ENCODE assay signal across 8 cellular contexts in genomic region chr10:68333058-68333395, GRCh38. TPM values are rescaled to one million over a fixed set of nuclear protein-coding genes. Genes with fewer than 3 reads are reported as not detected.
DNase-seq lines count a peak whose midpoint lies in the region; ATAC-seq and TF ChIP-seq lines count a peak whose summit lies in the region.

No MANE protein-coding gene starts in this region.

- peak overlapping the region; percentile 97 to 100 (median 99) for H3K9ac ChIP-seq in BLaER1 treated with 17β-estradiol and CSF1 and Interleukin-3, amounts not matched to agents 10 nM and 100 nM
- peak overlapping the region; percentile 93 for H3K9ac ChIP-seq in NT2/D1 (ENCODE audit: insufficient read length, low read depth)

- no peaks in the 10 kb centered on the region for H3K27me3 ChIP-seq in BLaER1 treated with 17β-estradiol and CSF1 and Interleukin-3, amounts not matched to agents 10 nM and 100 nM
- H3K27me3 ChIP-seq in NT2/D1 (ENCODE audit: insufficient read depth, insufficient read length): no peaks in the 10 kb centered on the region

- H3K4me2 ChIP-seq in BLaER1 treated with 17β-estradiol and CSF1 and Interleukin-3, amounts not matched to agents 10 nM and 100 nM: peak overlapping the region; percentile 83 to 99 (median 92)

- peaks cover 44 to 59% of the 10 kb centered on the region in 2 donors for H3K4me1 Mint-ChIP-seq in effector memory CD8-positive, alpha-beta T cell (ENCODE audit: low read depth in 2 of 2)
- peaks cover 62% of the 10 kb centered on the region for H3K4me1 Mint-ChIP-seq in neural crest cell

- H3K4me3 ChIP-seq in BLaER1 treated with 17β-estradiol and CSF1 and Interleukin-3, amounts not matched to agents 10 nM and 100 nM: peak overlapping the region; percentile 65 to 95 (median 89)
- H3K4me3 ChIP-seq in NT2/D1 (ENCODE audit: insufficient read length, low read depth): peak overlapping the region; percentile 88

- peak overlapping the region; percentile 99 to 100 for H3K27ac Mint-ChIP-seq in effector memory CD8-positive, alpha-beta T cell
- peak overlapping the region; percentile 100 for H3K27ac Mint-ChIP-seq in neural crest cell (ENCODE audit: unreplicated experiment)

- no peaks in the 10 kb centered on the region for H3K9me3 Mint-ChIP-seq in effector memory CD8-positive, alpha-beta T cell
- H3K9me3 Mint-ChIP-seq in neural crest cell: no peaks in the 10 kb centered on the region

- peaks cover 0 to 8% (median 0%) of the 10 kb centered on the region in 11 experiments; a peak in 3 of 22 replicates for H3K9me3 ChIP-seq in BLaER1 treated with 17β-estradiol and CSF1 and Interleukin-3, amounts not matched to agents 10 nM and 100 nM (replicated peaks in 1 of 11)
- H3K9me3 ChIP-seq in NT2/D1 (ENCODE audit: insufficient read depth, low read length): no peaks in the 10 kb centered on the region

- no peak for ATAC-seq in effector memory CD8-positive, alpha-beta T cell (replicated peaks)

- H3K27ac ChIP-seq in BLaER1 treated with 17β-estradiol and CSF1 and Interleukin-3, amounts not matched to agents 10 nM and 100 nM: peak overlapping the region; percentile 98 to 100 (median 99)

- peaks cover 22 to 45% (median 30%) of the 10 kb centered on the region in 11 experiments; a peak in 19 of 22 replicates for H3K36me3 ChIP-seq in BLaER1 treated with 17β-estradiol and CSF1 and Interleukin-3, amounts not matched to agents 10 nM and 100 nM
- peaks cover 43% of the 10 kb centered on the region for H3K36me3 ChIP-seq in NT2/D1 (ENCODE audit: insufficient read depth, insufficient read length, low read length)

- peaks cover 52 to 56% (median 54%) of the 10 kb centered on the region in 11 experiments for H4K20me1 ChIP-seq in BLaER1 treated with 17β-estradiol and CSF1 and Interleukin-3, amounts not matched to agents 10 nM and 100 nM

- H3K36me3 Mint-ChIP-seq in effector memory CD8-positive, alpha-beta T cell (ENCODE audit: insufficient read depth): peaks cover 36% of the 10 kb centered on the region
- peaks cover 24% of the 10 kb centered on the region for H3K36me3 Mint-ChIP-seq in neural crest cell (ENCODE audit: low read depth)

- H3K4me1 ChIP-seq in BLaER1 treated with 17β-estradiol and CSF1 and Interleukin-3, amounts not matched to agents 10 nM and 100 nM: peaks cover 51 to 70% (median 58%) of the 10 kb centered on the region in 10 experiments
- no peaks in the 10 kb centered on the region for H3K4me1 ChIP-seq in NT2/D1 (ENCODE audit: insufficient read depth, insufficient read length)

- H3K4me3 Mint-ChIP-seq in effector memory CD8-positive, alpha-beta T cell: peak overlapping the region; percentile 98 to 99
- H3K4me3 Mint-ChIP-seq in neural crest cell: peak overlapping the region; percentile 100

- in situ Hi-C loops in GM13976 (cut with MboI; ENCODE audit: low sequenced_read_pairs, unreplicated experiment): no loop called here

- no peaks in the 10 kb centered on the region for H3K27me3 Mint-ChIP-seq in effector memory CD8-positive, alpha-beta T cell
- H3K27me3 Mint-ChIP-seq in neural crest cell (ENCODE audit: low read depth): peaks cover 8% of the 10 kb centered on the region

- TF ChIP-seq CTCF in neural crest cell (conservative IDR thresholded peaks at IDR 0.05): no peak
- no peak for TF ChIP-seq CTCF in GM13976 (IDR thresholded peaks at IDR 0.05; ENCODE audit: borderline replicate concordance, control extremely low read depth, extremely low read depth, insufficient read depth, missing control alignments)

- DNase-seq in NT2/D1 (ENCODE audit: low read depth, low spot score): no peak
- no peak for DNase-seq in effector memory CD8-positive, alpha-beta T cell
- DNase-seq in neural crest cell (ENCODE audit: low read depth, low spot score): no peak
- no peak for DNase-seq in hippocampal formation (lab: John Stamatoyannopoulos, UW)
- DNase-seq in NCI-H2196 (lab: John Stamatoyannopoulos, UW; ENCODE audit: unreplicated experiment): no peak
- no peak for DNase-seq in GM13976 (ENCODE audit: low spot score)
- no peak for DNase-seq in HuH-7 (ENCODE audit: low spot score)

RNA-seq across cellular contexts. Expression of gene PBLD, which starts 0.3 kb away (rescaled TPM):
- total RNA-seq in neural crest cell: 5.0 TPM in 2 replicates

RNA-seq across cellular contexts. Expression of gene HNRNPH3, which starts 1.2 kb away (rescaled TPM):
- 238 and 250 TPM in 2 replicates for total RNA-seq in neural crest cell
